In the genomic region with DNA sequence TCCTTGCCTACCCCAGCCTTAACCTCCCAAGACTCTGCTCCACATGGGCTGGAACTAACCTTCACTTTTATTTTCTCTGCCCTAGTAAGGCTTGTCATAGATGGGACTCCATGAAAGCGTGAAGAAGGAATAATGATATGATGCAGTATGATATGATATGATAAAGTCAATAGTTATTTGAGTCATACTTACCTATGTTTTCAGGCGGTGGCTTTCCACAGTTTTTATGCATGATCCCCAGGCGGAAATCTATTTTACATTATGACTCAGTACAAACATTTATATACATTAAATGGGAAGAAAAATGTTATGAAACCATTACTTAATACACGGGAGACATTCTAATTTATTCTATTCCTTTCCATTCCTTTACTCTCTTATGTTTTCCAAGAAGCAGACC, we compare ENCODE assay signal across 9 cellular contexts. TPM values are rescaled to one million over a fixed set of nuclear protein-coding genes. Genes with fewer than 3 reads are reported as not detected.
"Had no signal": no experiment of that assay in that cellular context is flagged by ENCODE, and none has a peak within 500 bp of the region (broad histone marks: within the 10 kb centered on the region; RNA-seq: fewer than 3 reads in every experiment).

No MANE protein-coding gene starts in this region.

- H3K4me2 ChIP-seq: GM23338 had no signal

- H3K27ac Mint-ChIP-seq: GM23338, H9 had no signal

- H3K4me3 Mint-ChIP-seq: GM23338, H9 had no signal

- DNase-seq: H9, HCEC 1CT, IMR-90 had no signal

- ATAC-seq: GM23338, K562 had no signal

- H2AFZ ChIP-seq: GM23338 had no signal

- H3K4me3 ChIP-seq: GM23338, K562 had no signal

- FAIRE-seq: H1, H54, HTR-8/SVneo, K562 had no signal

RNA-seq across cellular contexts. Expression of a gene that starts 5.6 kb away (rescaled TPM):
- total RNA-seq: GM23338, H1, H9, HT-29, IMR-90, K562 had no signal
